ENCODE assay signal across 14 cellular contexts in the genomic region with DNA sequence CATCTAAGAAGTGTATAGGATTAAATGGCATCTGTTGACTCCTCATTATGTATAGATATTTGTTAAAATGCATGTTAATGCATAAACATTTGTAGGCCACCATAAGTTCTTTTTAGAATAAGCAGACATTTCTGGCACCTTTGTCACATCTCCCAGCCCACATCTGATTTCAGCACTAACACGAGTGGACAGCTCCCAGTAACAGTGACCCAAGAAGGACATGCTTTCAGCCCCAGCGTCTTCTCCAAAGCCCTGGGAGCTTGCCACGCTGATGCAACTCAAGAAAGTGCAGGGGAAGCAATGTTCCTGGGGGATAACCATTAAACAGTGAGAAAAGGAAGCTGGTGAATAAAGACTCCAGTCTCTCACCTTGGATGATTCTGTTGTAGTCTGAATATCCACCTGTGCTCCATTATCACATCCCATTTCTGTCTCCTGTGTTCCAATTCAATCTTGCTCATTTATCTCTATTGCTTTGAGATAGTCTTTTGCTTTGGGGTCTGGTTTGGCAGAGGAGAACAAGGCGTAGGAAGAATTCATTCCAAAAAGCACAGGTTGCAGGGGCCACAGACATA.
DNase-seq lines count a peak whose midpoint lies in the region; ATAC-seq lines count a peak whose summit lies in the region.
"Had no signal": no experiment of that assay in that cellular context is flagged by ENCODE, and none has a peak within 500 bp of the region (broad histone marks: within the 10 kb centered on the region; RNA-seq: fewer than 3 reads in every experiment).

No MANE protein-coding gene starts in this region.

- H3K4me1 Mint-ChIP-seq in T-helper 2 cell treated with Interferon-gamma antibody and Interleukin-4, amounts not matched to agents 5 μg/mL and 100 μg/mL, for 36 hours (ENCODE audit: low read depth), result no peaks in the 10 kb centered on the region

- H3K27me3 Mint-ChIP-seq in T-helper 2 cell treated with Interferon-gamma antibody and Interleukin-4, amounts not matched to agents 5 μg/mL and 100 μg/mL, for 36 hours (ENCODE audit: low read depth), result no peaks in the 10 kb centered on the region

- no peaks in the 10 kb centered on the region for H3K9me3 Mint-ChIP-seq in T-helper 2 cell treated with Interferon-gamma antibody and Interleukin-4, amounts not matched to agents 5 μg/mL and 100 μg/mL, for 36 hours
- H3K9me3 Mint-ChIP-seq: T-helper 1 cell treated with Interleukin-12 subunit alpha and Interleukin-12 subunit beta and Interleukin-4 antibody, amounts not matched to agents 30 μg/mL and 1 μg/mL, for 36 hours had no signal

- no peak overlapping the region for H3K4me3 ChIP-seq in right cardiac atrium (ENCODE audit: low read length)
- H3K4me3 ChIP-seq: ascending aorta, HAP-1, MG63, vagina had no signal

- H3K27me3 ChIP-seq in right cardiac atrium (ENCODE audit: control insufficient read depth, insufficient read depth), result no peaks in the 10 kb centered on the region
- H3K27me3 ChIP-seq: ascending aorta, MG63, vagina had no signal

- DNase-seq in AG08396 (ENCODE audit: low spot score) (peak; percentile 5), GM19238 (ENCODE audit: insufficient read length, low spot score) (peak; percentile 2), right cardiac atrium (peak in 2 of 3 donors; percentile 17 to 46), NCI-H187 (lab: John Stamatoyannopoulos, UW) (no peak), NCI-H2029 treated with DMSO at 0.1 percent for 48 hours (lab: John Stamatoyannopoulos, UW) (no peak)
- DNase-seq in T-helper 2 cell treated with Interferon-gamma antibody and Interleukin-4, amounts not matched to agents 5 μg/mL and 100 μg/mL, for 36 hours (ENCODE audit: low spot score), result peak; percentile 5
- DNase-seq: EL, MG63 had no signal

- ATAC-seq in right cardiac atrium (no peak), GM19351 (IDR thresholded peaks at IDR 0.05; ENCODE audit: unreplicated experiment) (no peak), HG03439 (IDR thresholded peaks at IDR 0.05; ENCODE audit: unreplicated experiment) (no peak)

- H3K9me3 ChIP-seq in right cardiac atrium (ENCODE audit: control insufficient read depth, low read length), result no peaks in the 10 kb centered on the region
- H3K9me3 ChIP-seq: ascending aorta, HAP-1, MG63, vagina had no signal

- no peaks in the 10 kb centered on the region for H3K36me3 Mint-ChIP-seq in T-helper 2 cell treated with Interferon-gamma antibody and Interleukin-4, amounts not matched to agents 5 μg/mL and 100 μg/mL, for 36 hours (ENCODE audit: low read depth)

- no peak overlapping the region for H3K27ac ChIP-seq in right cardiac atrium (ENCODE audit: low read length)
- H3K27ac ChIP-seq: ascending aorta, vagina had no signal

- intact Hi-C loops in right cardiac atrium (cut with DNase I), result no loop called here

- no peak overlapping the region for H3K4me3 Mint-ChIP-seq in T-helper 2 cell treated with Interferon-gamma antibody and Interleukin-4, amounts not matched to agents 5 μg/mL and 100 μg/mL, for 36 hours
- H3K4me3 Mint-ChIP-seq: T-helper 1 cell treated with Interleukin-12 subunit alpha and Interleukin-12 subunit beta and Interleukin-4 antibody, amounts not matched to agents 30 μg/mL and 1 μg/mL, for 36 hours had no signal

- H3K4me1 ChIP-seq in right cardiac atrium (ENCODE audit: control insufficient read depth, insufficient read depth, low read length), result no peaks in the 10 kb centered on the region
- H3K4me1 ChIP-seq: ascending aorta, HAP-1, vagina had no signal

- 8% methylated on average over 4 of the region's 4 CpGs for WGBS in right cardiac atrium

- H3K27ac Mint-ChIP-seq in T-helper 2 cell treated with Interferon-gamma antibody and Interleukin-4, amounts not matched to agents 5 μg/mL and 100 μg/mL, for 36 hours, result no peak overlapping the region
- H3K27ac Mint-ChIP-seq: T-helper 1 cell treated with Interleukin-12 subunit alpha and Interleukin-12 subunit beta and Interleukin-4 antibody, amounts not matched to agents 30 μg/mL and 1 μg/mL, for 36 hours had no signal

Comparison
In these comparisons a context has a peak if more than half of its experiments do, and no peak if none do; other contexts are left out.
1. DNase-seq: peak in AG08396 (single experiment), GM19238 (single experiment), T-helper 2 cell treated with Interferon-gamma antibody and Interleukin-4, amounts not matched to agents 5 μg/mL and 100 μg/mL, for 36 hours (single experiment) and right cardiac atrium (2 of 3); none in NCI-H187 (0 of 2) and NCI-H2029 treated with DMSO at 0.1 percent for 48 hours (single experiment).